Comparison of ENCODE assay signal across 22 cellular contexts in the genomic region with DNA sequence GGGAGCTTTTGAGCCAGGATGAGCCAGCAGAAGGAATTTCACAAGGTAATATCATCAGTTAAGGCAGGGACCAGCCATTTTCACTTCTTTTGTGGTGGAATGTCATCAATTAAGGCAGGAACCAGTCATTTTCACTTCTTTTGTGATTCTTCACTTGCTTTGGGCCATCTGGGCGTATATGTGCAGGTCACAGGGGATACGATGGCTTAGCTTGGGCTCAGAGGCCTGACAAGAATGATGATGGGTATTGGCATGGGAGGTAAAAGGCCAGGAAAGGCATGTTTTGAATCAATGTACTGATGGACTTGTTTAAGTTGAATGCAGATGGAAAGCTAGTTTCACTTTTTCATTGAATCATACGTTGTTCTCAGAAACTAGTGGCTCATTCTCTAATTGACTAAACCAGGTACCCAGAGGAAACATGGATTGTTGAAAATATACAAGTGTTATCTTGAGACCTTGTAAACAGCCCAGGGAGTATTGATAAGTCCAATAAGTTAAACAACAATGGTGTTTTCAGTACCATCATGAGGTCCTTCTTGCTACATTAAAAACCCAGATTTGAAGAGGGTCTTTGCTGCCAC.
DNase-seq lines count a peak whose midpoint lies in the region; ATAC-seq and TF ChIP-seq lines count a peak whose summit lies in the region.
"Had no signal": no experiment of that assay in that cellular context is flagged by ENCODE, and none has a peak within 500 bp of the region (broad histone marks: within the 10 kb centered on the region; RNA-seq: fewer than 3 reads in every experiment).

No MANE protein-coding gene starts in this region.

- H2BK15ac ChIP-seq in mesendoderm (replicated peaks; ENCODE audit: low read depth): no peak overlapping the region

- H3K4me1 ChIP-seq in GM23338 (ENCODE audit: insufficient read depth) (peaks cover 10% of the 10 kb centered on the region), OCI-LY3 (ENCODE audit: low read length) (peaks cover 11% of the 10 kb centered on the region), mesendoderm (ENCODE audit: control insufficient read depth, low read depth, low read length) (peaks cover 7% of the 10 kb centered on the region)
- H3K4me1 ChIP-seq: BE2C had no signal

- no peak overlapping the region for H2BK5ac ChIP-seq in mesendoderm (ENCODE audit: low read length)

- H2AK5ac ChIP-seq in mesendoderm (ENCODE audit: low read length): no peak overlapping the region

- no peaks in the 10 kb centered on the region for H3K9me3 Mint-ChIP-seq in GM23338
- H3K9me3 Mint-ChIP-seq in stimulated activated memory B cell treated with anti-CD40 and anti-IgM and Interleukin-4, amounts not matched to agents 10 μg/mL and 1 μg/mL and 100 μg/mL, for 72 hours: peaks cover 6% of the 10 kb centered on the region

- no peaks in the 10 kb centered on the region for H3K79me1 ChIP-seq in mesendoderm (ENCODE audit: low read length)

- peaks cover 91% of the 10 kb centered on the region for H3K27me3 Mint-ChIP-seq in GM23338 (ENCODE audit: insufficient read depth, low read depth, poor library complexity)
- no peaks in the 10 kb centered on the region for H3K27me3 Mint-ChIP-seq in stimulated activated memory B cell treated with anti-CD40 and anti-IgM and Interleukin-4, amounts not matched to agents 10 μg/mL and 1 μg/mL and 100 μg/mL, for 72 hours
- H3K27me3 Mint-ChIP-seq: CD4-positive, CD25-positive, alpha-beta regulatory T cell; CD8-positive, alpha-beta memory T cell had no signal

- H3K36me3 Mint-ChIP-seq in GM23338 (ENCODE audit: low read depth): no peaks in the 10 kb centered on the region
- H3K36me3 Mint-ChIP-seq in stimulated activated memory B cell treated with anti-CD40 and anti-IgM and Interleukin-4, amounts not matched to agents 10 μg/mL and 1 μg/mL and 100 μg/mL, for 72 hours: no peaks in the 10 kb centered on the region
- H3K36me3 Mint-ChIP-seq: CD4-positive, CD25-positive, alpha-beta regulatory T cell had no signal

- H3K4me2 ChIP-seq in GM23338: peak overlapping the region; percentile 30; the same call in 1 of the 2 replicates
- H3K4me2 ChIP-seq in OCI-LY3 (ENCODE audit: low read length): peak overlapping the region; percentile 16; the same call in 1 of the 2 replicates
- H3K4me2 ChIP-seq in mesendoderm (ENCODE audit: low read length): no peak overlapping the region

- no peak overlapping the region for H3K4me3 ChIP-seq in GM23338
- no peak overlapping the region for H3K4me3 ChIP-seq in OCI-LY3 (ENCODE audit: low read length)
- H3K4me3 ChIP-seq in mesendoderm (ENCODE audit: low read length): no peak overlapping the region
- H3K4me3 ChIP-seq: GM23248, K562 had no signal

- no peak overlapping the region for H2BK120ac ChIP-seq in mesendoderm (ENCODE audit: low read depth, low read length)

- H2AFZ ChIP-seq in GM23338: no peak overlapping the region
- no peak overlapping the region for H2AFZ ChIP-seq in OCI-LY3 (ENCODE audit: low read depth, low read length)
- H2AFZ ChIP-seq: GM23248 had no signal

- peak overlapping the region; percentile 2 for H4K8ac ChIP-seq in mesendoderm (ENCODE audit: low read depth, low read length)

- no CpG with 5 or more reads among the region's 3 CpGs for WGBS in mesendoderm (ENCODE audit: extremely low coverage, insufficient coverage, low lambda C conversion rate)

- no peak overlapping the region for H3K27ac ChIP-seq in GM23338 (ENCODE audit: low read depth)
- H3K27ac ChIP-seq in OCI-LY3 (ENCODE audit: low read length): no peak overlapping the region
- H3K27ac ChIP-seq in mesendoderm (ENCODE audit: low read depth, low read length): peak overlapping the region; percentile 47
- H3K27ac ChIP-seq: GM23248, HL-60 had no signal

- no peak overlapping the region for H3K18ac ChIP-seq in mesendoderm (ENCODE audit: low read length)

- no peak for DNase-seq in GM23338 (ENCODE audit: low spot score)
- DNase-seq in mesendoderm: peak; percentile 60
- DNase-seq in GM20000 (ENCODE audit: low spot score): no peak
- DNase-seq: ACHN; BE2C; C1 segment of cervical spinal cord; CD4-positive, CD25-positive, alpha-beta regulatory T cell; CD8-positive, alpha-beta memory T cell; COR-L47; DMS 273 treated with DMSO at 0.1 percent for 48 hours; DMS53; DND-41; EL; GM23248; HFFc6; IMR-90 had no signal

- no peak overlapping the region for H3K56ac ChIP-seq in mesendoderm (ENCODE audit: low read length)

- peaks cover 21% of the 10 kb centered on the region for H3K4me1 Mint-ChIP-seq in GM23338
- no peaks in the 10 kb centered on the region for H3K4me1 Mint-ChIP-seq in stimulated activated memory B cell treated with anti-CD40 and anti-IgM and Interleukin-4, amounts not matched to agents 10 μg/mL and 1 μg/mL and 100 μg/mL, for 72 hours
- H3K4me1 Mint-ChIP-seq: CD4-positive, CD25-positive, alpha-beta regulatory T cell; CD8-positive, alpha-beta memory T cell had no signal

- no peaks in the 10 kb centered on the region for H3F3A ChIP-seq in GM23338 (replicated peaks; ENCODE audit: low read depth)

- no peak overlapping the region for H3K27ac Mint-ChIP-seq in GM23338
- H3K27ac Mint-ChIP-seq in stimulated activated memory B cell treated with anti-CD40 and anti-IgM and Interleukin-4, amounts not matched to agents 10 μg/mL and 1 μg/mL and 100 μg/mL, for 72 hours: no peak overlapping the region
- H3K27ac Mint-ChIP-seq: CD4-positive, CD25-positive, alpha-beta regulatory T cell; CD8-positive, alpha-beta memory T cell; HFFc6 had no signal

- no peak overlapping the region for H3K4ac ChIP-seq in mesendoderm (ENCODE audit: low read depth, low read length)

- H4K20me1 ChIP-seq in GM23338 (replicated peaks; ENCODE audit: insufficient read depth) (peaks cover 20% of the 10 kb centered on the region), OCI-LY3 (ENCODE audit: insufficient read depth, low read length) (no peaks in the 10 kb centered on the region)

- H3K9me2 ChIP-seq in GM23338 (ENCODE audit: insufficient read depth): no peaks in the 10 kb centered on the region

- no peak overlapping the region for H3K23ac ChIP-seq in mesendoderm (ENCODE audit: low read length)

- H4K5ac ChIP-seq in mesendoderm (ENCODE audit: low read length): no peak overlapping the region

- H3K36me3 ChIP-seq in GM23338 (ENCODE audit: insufficient read depth) (no peaks in the 10 kb centered on the region), OCI-LY3 (replicated peaks; ENCODE audit: low read depth, low read length) (no peaks in the 10 kb centered on the region), mesendoderm (ENCODE audit: control insufficient read depth, insufficient read depth, low read length) (no peaks in the 10 kb centered on the region)
- H3K36me3 ChIP-seq: BE2C had no signal

- H3K4me3 Mint-ChIP-seq in GM23338: no peak overlapping the region
- H3K4me3 Mint-ChIP-seq in stimulated activated memory B cell treated with anti-CD40 and anti-IgM and Interleukin-4, amounts not matched to agents 10 μg/mL and 1 μg/mL and 100 μg/mL, for 72 hours: no peak overlapping the region
- H3K4me3 Mint-ChIP-seq: CD4-positive, CD25-positive, alpha-beta regulatory T cell; CD8-positive, alpha-beta memory T cell; HFFc6 had no signal

- H3K9ac ChIP-seq in OCI-LY3 (ENCODE audit: low read length) (no peak overlapping the region), mesendoderm (ENCODE audit: low read length) (no peak overlapping the region)
- H3K9ac ChIP-seq: GM23248 had no signal

- peaks cover 100% of the 10 kb centered on the region for H3K27me3 ChIP-seq in GM23338 (ENCODE audit: insufficient read depth)
- H3K27me3 ChIP-seq in OCI-LY3 (ENCODE audit: low read depth, low read length): no peaks in the 10 kb centered on the region
- no peaks in the 10 kb centered on the region for H3K27me3 ChIP-seq in mesendoderm (ENCODE audit: insufficient read depth, low read length, poor library complexity)
- H3K27me3 ChIP-seq: BE2C had no signal

- H3K9me3 ChIP-seq in OCI-LY3 (ENCODE audit: insufficient read depth, low read length): no peaks in the 10 kb centered on the region
- H3K9me3 ChIP-seq: BE2C had no signal

- no peaks in the 10 kb centered on the region for H3K79me2 ChIP-seq in GM23338 (replicated peaks; ENCODE audit: insufficient read depth)
- no peaks in the 10 kb centered on the region for H3K79me2 ChIP-seq in OCI-LY3 (ENCODE audit: low read length)
- no peaks in the 10 kb centered on the region for H3K79me2 ChIP-seq in mesendoderm (ENCODE audit: control insufficient read depth, insufficient read depth, low read length)

- no peak for ATAC-seq in GM23338
- no peak for ATAC-seq in stimulated activated memory B cell treated with anti-CD40 and anti-IgM and Interleukin-4, amounts not matched to agents 10 μg/mL and 1 μg/mL and 100 μg/mL, for 72 hours
- no peak for ATAC-seq in HG03039 (IDR thresholded peaks at IDR 0.05; ENCODE audit: unreplicated experiment)
- ATAC-seq: HCT116, K562 had no signal

- no peak for TF ChIP-seq CTCF in GM23338 (conservative IDR thresholded peaks at IDR 0.05; ENCODE audit: low read depth in 2 of 2)
- no peak for TF ChIP-seq CTCF in OCI-LY3 (IDR thresholded peaks at IDR 0.05; ENCODE audit: low read depth, low read length)
- no peak for TF ChIP-seq CTCF in GM20000 (IDR thresholded peaks at IDR 0.05; ENCODE audit: extremely low read depth, missing control alignments)

TF ChIP-seq in GM23338, 12 proteins besides CTCF, POLR2A, EP300 and RAD21 (continues in another document):
- no peak for TF ChIP-seq ZNF114 (CRISPR knock-in tag; IDR thresholded peaks at IDR 0.05)
- TF ChIP-seq POLR2AphosphoS5 (IDR thresholded peaks at IDR 0.05; ENCODE audit: low read depth): no peak
- no peak for TF ChIP-seq EZH2 (IDR thresholded peaks at IDR 0.05; ENCODE audit: low read depth, unreplicated experiment)
